In genomic region chr3:126352476-126353454, GRCh38 we compare ENCODE assay signal across 1 cellular context.
TF ChIP-seq lines count a peak whose summit lies in the region.

No MANE protein-coding gene starts in this region.

TF ChIP-seq in H1, 55 proteins besides CTCF, POLR2A, EP300 and RAD21:
- TF ChIP-seq HDAC6 (IDR thresholded peaks at IDR 0.05; ENCODE audit: low read depth, low read length) (no peak), ZNF274 (IDR thresholded peaks at IDR 0.05; ENCODE audit: borderline replicate concordance, extremely low read depth, low read length) (no peak), GTF2F1 (IDR thresholded peaks at IDR 0.05; ENCODE audit: borderline replicate concordance, low read depth, low read length) (no peak), SIX5 (IDR thresholded peaks at IDR 0.05; ENCODE audit: low read depth, low read length) (no peak), PHF8 (conservative IDR thresholded peaks at IDR 0.05; ENCODE audit: low read depth, low read length) (no peak), CEBPB (IDR thresholded peaks at IDR 0.05; ENCODE audit: low read depth, low read length) (no peak), TEAD4 (IDR thresholded peaks at IDR 0.05; ENCODE audit: low read depth, low read length) (no peak), CBX8 (IDR thresholded peaks at IDR 0.05; ENCODE audit: borderline replicate concordance, low read depth, low read length) (no peak), CHD7 (IDR thresholded peaks at IDR 0.05; ENCODE audit: insufficient replicate concordance, low read length) (no peak), BACH1 (IDR thresholded peaks at IDR 0.05; ENCODE audit: low read length) (no peak), EGR1 (IDR thresholded peaks at IDR 0.05; ENCODE audit: borderline replicate concordance, low read depth, low read length) (no peak), JUN (IDR thresholded peaks at IDR 0.05; ENCODE audit: low read depth, low read length) (no peak), RFX5 (IDR thresholded peaks at IDR 0.05; ENCODE audit: borderline replicate concordance, low read depth, low read length) (no peak), POU5F1 (IDR thresholded peaks at IDR 0.05; ENCODE audit: low read depth, low read length) (no peak), ATF3 (IDR thresholded peaks at IDR 0.05; ENCODE audit: insufficient read depth, low read depth, low read length) (no peak), NANOG (IDR thresholded peaks at IDR 0.05; ENCODE audit: insufficient read depth, low read depth, low read length, poor library complexity, severe bottlenecking) (no peak), KDM5A (IDR thresholded peaks at IDR 0.05; ENCODE audit: low read length) (no peak), FOSL1 (IDR thresholded peaks at IDR 0.05; ENCODE audit: insufficient read depth, low read depth, low read length) (no peak), RXRA (IDR thresholded peaks at IDR 0.05; ENCODE audit: insufficient read depth, low read depth, low read length) (no peak), SAP30 (IDR thresholded peaks at IDR 0.05; ENCODE audit: insufficient read depth, insufficient replicate concordance, low read length) (no peak)
